In the genomic region with DNA sequence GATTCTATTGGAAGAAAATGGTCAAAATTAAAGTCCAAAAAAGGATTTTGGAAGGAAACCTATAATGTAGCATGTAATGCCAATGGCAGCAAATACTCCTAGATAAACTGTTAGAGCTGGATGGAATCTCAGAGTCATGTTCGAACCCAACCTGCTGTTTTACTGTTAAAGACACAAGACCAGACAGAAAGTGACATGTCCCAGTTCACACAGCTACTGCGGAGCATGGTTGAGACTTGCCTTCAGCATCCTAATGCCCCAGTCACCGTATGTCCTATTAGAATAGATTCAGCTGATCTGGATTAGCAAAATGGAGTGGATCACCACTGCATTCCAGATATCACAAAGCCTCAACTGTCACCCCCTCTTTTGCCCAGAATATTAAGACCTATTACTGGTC, we compare ENCODE assay signal across 14 cellular contexts. TPM values are rescaled to one million over a fixed set of nuclear protein-coding genes. Genes with fewer than 3 reads are reported as not detected.
DNase-seq lines count a peak whose midpoint lies in the region; FAIRE-seq and TF ChIP-seq lines count a peak whose summit lies in the region.
"Had no signal": no experiment of that assay in that cellular context is flagged by ENCODE, and none has a peak within 500 bp of the region (broad histone marks: within the 10 kb centered on the region; RNA-seq: fewer than 3 reads in every experiment).

No MANE protein-coding gene starts in this region.

- no peaks in the 10 kb centered on the region for H3K9me3 Mint-ChIP-seq in T-helper 1 cell treated with Interleukin-12 subunit alpha and Interleukin-12 subunit beta and Interleukin-4 antibody, amounts not matched to agents 30 μg/mL and 1 μg/mL, for 36 hours
- H3K9me3 Mint-ChIP-seq: CD8-positive, alpha-beta T cell; IgD-negative memory B cell had no signal

- H2AFZ ChIP-seq in OCI-LY3 (ENCODE audit: low read depth, low read length) (no peak overlapping the region), endothelial cell of umbilical vein (ENCODE audit: low read depth, low read length) (no peak overlapping the region)

- H3K79me2 ChIP-seq in OCI-LY3 (ENCODE audit: low read length) = peaks cover 43% of the 10 kb centered on the region
- peaks cover 22% of the 10 kb centered on the region for H3K79me2 ChIP-seq in endothelial cell of umbilical vein (ENCODE audit: control insufficient read depth, insufficient read depth, low read length)

- no peaks in the 10 kb centered on the region for H3K27me3 Mint-ChIP-seq in T-helper 1 cell treated with Interleukin-12 subunit alpha and Interleukin-12 subunit beta and Interleukin-4 antibody, amounts not matched to agents 30 μg/mL and 1 μg/mL, for 36 hours (ENCODE audit: low read depth)
- H3K27me3 Mint-ChIP-seq: IgD-negative memory B cell had no signal

- intact Hi-C loops in endothelial cell of umbilical vein (cut with micrococcal nuclease) (no loop called here), posterior vena cava (cut with DNase I) (no loop called here), tibial artery (cut with DNase I; ENCODE audit: low total_unique reads) (no loop called here)

- no TSS peak for BruUV-seq in endothelial cell of umbilical vein (replicated peaks; lab: Mats Ljungman, UMichigan)

- H3K27ac ChIP-seq in OCI-LY3 (ENCODE audit: low read length) (0 out of 2 replicates have a peak overlapping the region, but pooled peaks have one; percentile 28), endothelial cell of umbilical vein (ENCODE audit: insufficient read depth, low read depth, low read length) (peak overlapping the region; percentile 97), rectal smooth muscle tissue (ENCODE audit: low read depth, low read length) (peak overlapping the region; percentile 37), tibial artery (no peak overlapping the region)
- H3K27ac ChIP-seq: 22Rv1 had no signal

- CTCF ChIA-PET in endothelial cell of umbilical vein (lab: Charles Lee) = interaction anchor here (1.1 kb wide), 1 partner anchor 10 kb away, joined by 4 read pairs; no protein-coding TSS in a partner anchor

- peaks cover 25% of the 10 kb centered on the region for H3K36me3 Mint-ChIP-seq in T-helper 1 cell treated with Interleukin-12 subunit alpha and Interleukin-12 subunit beta and Interleukin-4 antibody, amounts not matched to agents 30 μg/mL and 1 μg/mL, for 36 hours (ENCODE audit: low read depth)

- H3K36me3 ChIP-seq in OCI-LY3 (replicated peaks; ENCODE audit: low read depth, low read length) = peaks cover 33% of the 10 kb centered on the region
- peaks cover 0 to 2% of the 10 kb centered on the region in 2 experiments for H3K36me3 ChIP-seq in endothelial cell of umbilical vein (ENCODE audit: control insufficient read depth in 2 of 2, extremely low read depth in 1 of 2, insufficient read depth in 2 of 2, low read length in 2 of 2)
- peaks cover 9% of the 10 kb centered on the region for H3K36me3 ChIP-seq in rectal smooth muscle tissue (ENCODE audit: control insufficient read depth, insufficient read depth, low read length)
- peaks cover 15 to 61% (median 35%) of the 10 kb centered on the region in 3 donors for H3K36me3 ChIP-seq in tibial artery

- H3K9me3 ChIP-seq in OCI-LY3 (ENCODE audit: insufficient read depth, low read length) = no peaks in the 10 kb centered on the region
- no peaks in the 10 kb centered on the region for H3K9me3 ChIP-seq in endothelial cell of umbilical vein (replicated peaks; ENCODE audit: control insufficient read depth, insufficient read depth, low read length)
- no peaks in the 10 kb centered on the region for H3K9me3 ChIP-seq in tibial artery

- no peaks in the 10 kb centered on the region for H3K27me3 ChIP-seq in OCI-LY3 (ENCODE audit: low read depth, low read length)
- no peaks in the 10 kb centered on the region for H3K27me3 ChIP-seq in endothelial cell of umbilical vein (ENCODE audit: control insufficient read depth in 2 of 2, insufficient read depth in 2 of 2, low read length in 2 of 2)
- no peaks in the 10 kb centered on the region for H3K27me3 ChIP-seq in rectal smooth muscle tissue (ENCODE audit: control insufficient read depth, insufficient read depth, low read length)
- no peaks in the 10 kb centered on the region for H3K27me3 ChIP-seq in tibial artery

- peaks cover 6% of the 10 kb centered on the region for H3K4me1 Mint-ChIP-seq in T-helper 1 cell treated with Interleukin-12 subunit alpha and Interleukin-12 subunit beta and Interleukin-4 antibody, amounts not matched to agents 30 μg/mL and 1 μg/mL, for 36 hours (ENCODE audit: low read depth)

- DNase-seq in T-helper 1 cell (no peak), endothelial cell of umbilical vein (ENCODE audit: low read depth, low spot score) (no peak), posterior vena cava (ENCODE audit: low spot score) (no peak), tibial artery (no peak), NCI-H146 treated with DMSO at 0.1 percent for 48 hours (lab: John Stamatoyannopoulos, UW; ENCODE audit: unreplicated experiment) (no peak)
- DNase-seq: CD8-positive, alpha-beta T cell; glutamatergic neuron; NCI-H1092; NCI-H2227 treated with DMSO at 0.1 percent for 48 hours had no signal

- H3K4me2 ChIP-seq in OCI-LY3 (ENCODE audit: low read length) = peak overlapping the region; percentile 28
- peak overlapping the region; percentile 19 for H3K4me2 ChIP-seq in endothelial cell of umbilical vein (ENCODE audit: insufficient read depth, low read length)

- H3K4me1 ChIP-seq in OCI-LY3 (ENCODE audit: low read length) = peaks cover 41% of the 10 kb centered on the region
- H3K4me1 ChIP-seq in endothelial cell of umbilical vein (ENCODE audit: control insufficient read depth, extremely low read depth, insufficient read depth, low read length) = peaks cover 31% of the 10 kb centered on the region
- H3K4me1 ChIP-seq in rectal smooth muscle tissue (ENCODE audit: control insufficient read depth, insufficient read depth, low read length) = peaks cover 2% of the 10 kb centered on the region
- H3K4me1 ChIP-seq in tibial artery = peaks cover 0 to 4% (median 0%) of the 10 kb centered on the region in 4 donors

- H3K27ac Mint-ChIP-seq in T-helper 1 cell treated with Interleukin-12 subunit alpha and Interleukin-12 subunit beta and Interleukin-4 antibody, amounts not matched to agents 30 μg/mL and 1 μg/mL, for 36 hours = peak overlapping the region; percentile 60
- H3K27ac Mint-ChIP-seq: IgD-negative memory B cell had no signal

- dilution Hi-C loops in endothelial cell of umbilical vein (cut with MboI; ENCODE audit: extremely low pct_ligation_motif_present, low sequenced_read_pairs) = no loop called here

- no peak overlapping the region for H3K9ac ChIP-seq in OCI-LY3 (ENCODE audit: low read length)
- peak overlapping the region; percentile 45 for H3K9ac ChIP-seq in endothelial cell of umbilical vein (replicated peaks; ENCODE audit: extremely low read depth, insufficient read depth, low read length)
- no peak overlapping the region for H3K9ac ChIP-seq in rectal smooth muscle tissue (ENCODE audit: low read length)

- H3K4me3 ChIP-seq in OCI-LY3 (ENCODE audit: low read length) = no peak overlapping the region
- H3K4me3 ChIP-seq in endothelial cell of umbilical vein (replicated peaks in 1 of 3; ENCODE audit: insufficient read depth in 1 of 3, low read depth in 1 of 3, low read length in 3 of 3) = no peak overlapping the region
- no peak overlapping the region for H3K4me3 ChIP-seq in rectal smooth muscle tissue (ENCODE audit: low read length)
- no peak overlapping the region for H3K4me3 ChIP-seq in tibial artery

- TF ChIP-seq CTCF in OCI-LY3 (IDR thresholded peaks at IDR 0.05; ENCODE audit: low read depth, low read length) (no peak), endothelial cell of umbilical vein (IDR thresholded peaks at IDR 0.05; ENCODE audit: extremely low read depth in 1 of 2, insufficient read depth in 1 of 2, low read depth in 1 of 2, low read length in 2 of 2) (no peak), tibial artery (IDR thresholded peaks at IDR 0.05) (no peak)

- H4K20me1 ChIP-seq in OCI-LY3 (ENCODE audit: insufficient read depth, low read length) (peaks cover 9% of the 10 kb centered on the region; the same call in 1 of the 2 replicates), endothelial cell of umbilical vein (replicated peaks; ENCODE audit: control insufficient read depth, extremely low read depth, insufficient read depth, low read length) (no peaks in the 10 kb centered on the region)

- POLR2A ChIA-PET in endothelial cell of umbilical vein (lab: Charles Lee) = interaction anchor here (1.0 kb wide), 1 partner anchor 16 kb away, joined by 3 read pairs; no protein-coding TSS in a partner anchor

- H3K4me3 Mint-ChIP-seq in T-helper 1 cell treated with Interleukin-12 subunit alpha and Interleukin-12 subunit beta and Interleukin-4 antibody, amounts not matched to agents 30 μg/mL and 1 μg/mL, for 36 hours = no peak overlapping the region
- H3K4me3 Mint-ChIP-seq: CD8-positive, alpha-beta T cell; IgD-negative memory B cell had no signal

- FAIRE-seq in endothelial cell of umbilical vein (lab: Jason Lieb, UNC) = no peak

- no peak for TF ChIP-seq POLR2A in endothelial cell of umbilical vein (IDR thresholded peaks at IDR 0.05; ENCODE audit: low read depth, low read length)

- no peaks in the 10 kb centered on the region for H3K9me1 ChIP-seq in endothelial cell of umbilical vein (replicated peaks; ENCODE audit: control insufficient read depth, extremely low read depth, insufficient read depth, low read length)

TF ChIP-seq in endothelial cell of umbilical vein, 7 proteins besides CTCF, POLR2A, EP300 and RAD21 (continues in another document):
- no peak for TF ChIP-seq EZH2 (IDR thresholded peaks at IDR 0.05; ENCODE audit: borderline replicate concordance, low read depth, low read length, severe bottlenecking)
- TF ChIP-seq FOS (IDR thresholded peaks at IDR 0.05; ENCODE audit: borderline replicate concordance, insufficient read depth, low read length) = no peak
- no peak for TF ChIP-seq POLR2AphosphoS5 (IDR thresholded peaks at IDR 0.05; ENCODE audit: insufficient read depth, low read depth, low read length)
- no peak for TF ChIP-seq GATA2 (IDR thresholded peaks at IDR 0.05; ENCODE audit: insufficient read depth, insufficient read length, low read depth, low read length)
- no peak for TF ChIP-seq MYC (IDR thresholded peaks at IDR 0.05; ENCODE audit: low read depth, low read length)
- TF ChIP-seq, protein P1, sequence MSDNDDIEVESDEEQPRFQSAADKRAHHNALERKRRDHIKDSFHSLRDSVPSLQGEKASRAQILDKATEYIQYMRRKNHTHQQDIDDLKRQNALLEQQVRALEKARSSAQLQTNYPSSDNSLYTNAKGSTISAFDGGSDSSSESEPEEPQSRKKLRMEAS (IDR thresholded peaks at IDR 0.05; ENCODE audit: insufficient read depth, insufficient read length) = no peak

RNA-seq across cellular contexts. Expression of gene PISD, which starts 14.9 kb away (rescaled TPM):
- total RNA-seq in endothelial cell of umbilical vein (53.2 and 58.0 TPM in 2 replicates), posterior vena cava (10 to 100 TPM; 38.0 to 44.6 TPM)
- 48.5 and 53.4 TPM in 2 replicates for polyA plus RNA-seq in endothelial cell of umbilical vein
- polyA plus RNA-seq in endothelial cell of umbilical vein (2011; cell fraction: cytosol; rRNA removed) = 39.8 and 39.9 TPM in 2 replicates
- 116 and 131 TPM in 2 replicates for polyA plus RNA-seq in endothelial cell of umbilical vein (2011; cell fraction: nucleus; rRNA removed)
- polyA plus RNA-seq in endothelial cell of umbilical vein (2012) = 36.2 and 37.9 TPM in 2 replicates
- polyA minus RNA-seq in endothelial cell of umbilical vein = 37.0 and 44.8 TPM in 2 replicates
- 8.7 TPM for polyA minus RNA-seq in endothelial cell of umbilical vein (2011; cell fraction: cytosol; rRNA and poly(A)+ RNA removed)
- 33.4 and 38.7 TPM in 2 replicates for polyA minus RNA-seq in endothelial cell of umbilical vein (2011; cell fraction: nucleus; rRNA and poly(A)+ RNA removed)

Comparison
In these comparisons a context has a peak if more than half of its experiments do, and no peak if none do; other contexts are left out.
1. H3K27ac ChIP-seq: peak in OCI-LY3 (single experiment), endothelial cell of umbilical vein (single experiment) and rectal smooth muscle tissue (single experiment); none in tibial artery (0 of 2).